Comparison of ENCODE assay signal across 29 cellular contexts in genomic region chr9:80775515-80775914, GRCh38.
DNase-seq lines count a peak whose midpoint lies in the region; ATAC-seq and TF ChIP-seq lines count a peak whose summit lies in the region.
"Had no signal": no experiment of that assay in that cellular context is flagged by ENCODE, and none has a peak within 500 bp of the region (broad histone marks: within the 10 kb centered on the region; RNA-seq: fewer than 3 reads in every experiment).

No MANE protein-coding gene starts in this region.

- no peak overlapping the region for H3K4me3 Mint-ChIP-seq in activated T-cell treated with anti-CD3 and anti-CD28 coated beads, Interleukin-2, amount 50 U/mL, for 72 hours
- H3K4me3 Mint-ChIP-seq: activated CD8-positive, alpha-beta T cell treated with anti-CD3 and anti-CD28 coated beads, Interleukin-2, amount 10 ng/mL, durations not matched to agents 7 days and 5 days; dendritic cell treated with granulocyte-macrophage colony-stimulating factor and Interleukin-4, amounts not matched to agents 40 ng/mL and 50 ng/mL, for 4 days; immature natural killer cell; neural crest cell; stimulated activated effector memory CD8-positive, alpha-beta T cell treated with anti-CD3 and anti-CD28 coated beads, Interleukin-12 subunit alpha, Interleukin-12 subunit beta, amount 100 ng/mL, for 72 hours had no signal

- no peak overlapping the region for H3K4me3 ChIP-seq in fibroblast of mammary gland (ENCODE audit: control insufficient read depth, low read depth, low read length)
- H3K4me3 ChIP-seq: adrenal gland, BLaER1, heart right ventricle, psoas muscle, skin epidermis, testis, uterus had no signal

- no peak for TF ChIP-seq CTCF in fibroblast of mammary gland (conservative IDR thresholded peaks at IDR 0.05; ENCODE audit: control insufficient read depth, insufficient read depth, low read depth, low read length)

- no peaks in the 10 kb centered on the region for H3K36me3 Mint-ChIP-seq in activated T-cell treated with anti-CD3 and anti-CD28 coated beads, Interleukin-2, amount 50 U/mL, for 72 hours (ENCODE audit: insufficient read depth in 2 of 2)
- H3K36me3 Mint-ChIP-seq: immature natural killer cell; stimulated activated effector memory CD8-positive, alpha-beta T cell treated with anti-CD3 and anti-CD28 coated beads, Interleukin-12 subunit alpha, Interleukin-12 subunit beta, amount 100 ng/mL, for 72 hours had no signal

- no peak for ATAC-seq in activated T-cell treated with anti-CD3 and anti-CD28 coated beads, Interleukin-2, amount 50 U/mL, for 72 hours (replicated peaks in 1 of 2)
- no peak for ATAC-seq in HG03097 (IDR thresholded peaks at IDR 0.05; ENCODE audit: low FRiP score, unreplicated experiment)
- ATAC-seq: activated CD8-positive, alpha-beta T cell treated with anti-CD3 and anti-CD28 coated beads, Interleukin-2, amount 10 ng/mL, durations not matched to agents 7 days and 5 days; heart right ventricle; left ventricle myocardium superior; psoas muscle; stimulated activated effector memory CD8-positive, alpha-beta T cell treated with anti-CD3 and anti-CD28 coated beads, Interleukin-12 subunit alpha, Interleukin-12 subunit beta, amount 100 ng/mL, for 72 hours had no signal

- H3K27ac Mint-ChIP-seq in activated T-cell treated with anti-CD3 and anti-CD28 coated beads, Interleukin-2, amount 50 U/mL, for 72 hours = no peak overlapping the region
- H3K27ac Mint-ChIP-seq: activated CD8-positive, alpha-beta T cell treated with anti-CD3 and anti-CD28 coated beads, Interleukin-2, amount 10 ng/mL, durations not matched to agents 7 days and 5 days; dendritic cell treated with granulocyte-macrophage colony-stimulating factor and Interleukin-4, amounts not matched to agents 40 ng/mL and 50 ng/mL, for 4 days; immature natural killer cell; stimulated activated effector memory CD8-positive, alpha-beta T cell treated with anti-CD3 and anti-CD28 coated beads, Interleukin-12 subunit alpha, Interleukin-12 subunit beta, amount 100 ng/mL, for 72 hours had no signal

- H3K27me3 Mint-ChIP-seq in activated T-cell treated with anti-CD3 and anti-CD28 coated beads, Interleukin-2, amount 50 U/mL, for 72 hours (ENCODE audit: low read depth) = no peaks in the 10 kb centered on the region
- H3K27me3 Mint-ChIP-seq: dendritic cell treated with granulocyte-macrophage colony-stimulating factor and Interleukin-4, amounts not matched to agents 40 ng/mL and 50 ng/mL, for 4 days had no signal

- peaks cover 3 to 6% of the 10 kb centered on the region in 2 donors for H3K9me3 Mint-ChIP-seq in activated T-cell treated with anti-CD3 and anti-CD28 coated beads, Interleukin-2, amount 50 U/mL, for 72 hours
- H3K9me3 Mint-ChIP-seq: dendritic cell treated with granulocyte-macrophage colony-stimulating factor and Interleukin-4, amounts not matched to agents 40 ng/mL and 50 ng/mL, for 4 days; neural crest cell had no signal

- DNase-seq in NCI-H510A treated with DMSO at 0.1 percent for 48 hours (lab: John Stamatoyannopoulos, UW) = peak; percentile 11
- DNase-seq in NCI-H510A (lab: John Stamatoyannopoulos, UW) = no peak
- peak; percentile 29 for DNase-seq in NCI-H226
- peak; percentile 2 for DNase-seq in fibroblast of mammary gland (ENCODE audit: low read depth)
- peak; percentile 78 for DNase-seq in renal cortical epithelial cell (ENCODE audit: low read depth)
- no peak for DNase-seq in activated T-cell treated with anti-CD3 and anti-CD28 coated beads, Interleukin-2, amount 50 U/mL, for 72 hours
- no peak for DNase-seq in DMS114 treated with DMSO at 0.1 percent for 48 hours (lab: John Stamatoyannopoulos, UW; ENCODE audit: unreplicated experiment)
- DNase-seq: activated CD4-positive, CD25-positive, alpha-beta regulatory T cell treated with anti-CD3 and anti-CD28 coated beads, Interleukin-2, amount 50 U/mL, for 72 hours; activated CD8-positive, alpha-beta T cell treated with anti-CD3 and anti-CD28 coated beads, Interleukin-2, amount 10 ng/mL, durations not matched to agents 7 days and 5 days; activated T-cell treated with anti-CD3 and anti-CD28 coated beads, Interleukin-2, amount 50 U/mL, for 1 hour; adrenal gland; GOT3; heart right ventricle; immature natural killer cell; left ventricle myocardium superior; NCI-H1694 treated with DMSO at 0.1 percent for 48 hours; NCI-H774; psoas muscle; SIG-M5; stimulated activated CD4-positive, alpha-beta T cell treated with anti-CD3 and anti-CD28 coated beads, Interleukin-2, amount 100 ng/mL, for 24 hours; T-helper 1 cell; testis; uterus had no signal

- no peaks in the 10 kb centered on the region for H3K4me1 Mint-ChIP-seq in activated T-cell treated with anti-CD3 and anti-CD28 coated beads, Interleukin-2, amount 50 U/mL, for 72 hours (ENCODE audit: low read depth)
- H3K4me1 Mint-ChIP-seq: immature natural killer cell; neural crest cell; stimulated activated effector memory CD8-positive, alpha-beta T cell treated with anti-CD3 and anti-CD28 coated beads, Interleukin-12 subunit alpha, Interleukin-12 subunit beta, amount 100 ng/mL, for 72 hours had no signal

Comparison
In these comparisons a context has a peak if more than half of its experiments do, and no peak if none do; other contexts are left out.
1. DNase-seq: peak in NCI-H510A treated with DMSO at 0.1 percent for 48 hours (single experiment), NCI-H226 (single experiment), fibroblast of mammary gland (single experiment) and renal cortical epithelial cell (single experiment); none in NCI-H510A (single experiment), activated T-cell treated with anti-CD3 and anti-CD28 coated beads, Interleukin-2, amount 50 U/mL, for 72 hours (0 of 2) and DMS114 treated with DMSO at 0.1 percent for 48 hours (single experiment).